In genomic region chr18:74669136-74669798, GRCh38 we compare ENCODE assay signal across 15 cellular contexts.
DNase-seq lines count a peak whose midpoint lies in the region; ATAC-seq and TF ChIP-seq lines count a peak whose summit lies in the region.
"Had no signal": no experiment of that assay in that cellular context is flagged by ENCODE, and none has a peak within 500 bp of the region (broad histone marks: within the 10 kb centered on the region; RNA-seq: fewer than 3 reads in every experiment).

No MANE protein-coding gene starts in this region.

- peaks cover 9% of the 10 kb centered on the region for H3K4me1 Mint-ChIP-seq in T-helper 17 cell
- H3K4me1 Mint-ChIP-seq: CD14-positive monocyte had no signal

- no peaks in the 10 kb centered on the region for H3K27me3 ChIP-seq in tibial nerve

- peaks cover 10% of the 10 kb centered on the region for H3K36me3 Mint-ChIP-seq in T-helper 17 cell (ENCODE audit: low read depth)

- peak overlapping the region; percentile 59 for H3K4me3 Mint-ChIP-seq in T-helper 17 cell
- H3K4me3 Mint-ChIP-seq: CD14-positive monocyte; CD8-positive, alpha-beta T cell had no signal

- no peaks in the 10 kb centered on the region for H3K4me1 ChIP-seq in tibial nerve
- H3K4me1 ChIP-seq: A549 had no signal

- H3K4me3 ChIP-seq in tibial nerve: no peak overlapping the region
- H3K4me3 ChIP-seq: A549, GM23248 had no signal

- DNase-seq in HuH-7.5 (ENCODE audit: low spot score): peak; percentile 6
- DNase-seq in T-helper 17 cell: no peak
- peak; percentile 20 for DNase-seq in kidney tubule cell (ENCODE audit: low spot score)
- DNase-seq in renal cortical epithelial cell (ENCODE audit: low read depth): peak; percentile 51
- DNase-seq in tibial nerve (ENCODE audit: low spot score in 2 of 2): no peak
- DNase-seq in NCI-H82 treated with DMSO at 0.1 percent for 48 hours (lab: John Stamatoyannopoulos, UW; ENCODE audit: unreplicated experiment): no peak
- DNase-seq: CD8-positive, alpha-beta T cell; COR-L47; DND-41; GDM1; GM23248; H7 had no signal

- ATAC-seq in T-helper 17 cell (no peak), GM21786 (IDR thresholded peaks at IDR 0.05; ENCODE audit: unreplicated experiment) (no peak)
- ATAC-seq: A549; CD8-positive, alpha-beta T cell had no signal

- H3K9me3 ChIP-seq in T-helper 17 cell (ENCODE audit: control insufficient read depth, low read length, poor library complexity, severe bottlenecking): no peaks in the 10 kb centered on the region
- H3K9me3 ChIP-seq in tibial nerve: no peaks in the 10 kb centered on the region
- H3K9me3 ChIP-seq: A549 had no signal

- TF ChIP-seq POLR2A in tibial nerve (IDR thresholded peaks at IDR 0.05): no peak

- TF ChIP-seq EP300 in tibial nerve (IDR thresholded peaks at IDR 0.05): no peak

- no peak for TF ChIP-seq CTCF in tibial nerve (IDR thresholded peaks at IDR 0.05)

- H3K27ac Mint-ChIP-seq in T-helper 17 cell: no peak overlapping the region
- H3K27ac Mint-ChIP-seq: CD8-positive, alpha-beta T cell had no signal

- H3K36me3 ChIP-seq in tibial nerve: peaks cover 0 to 37% (median 3%) of the 10 kb centered on the region in 3 donors

- 93 to 94% methylated on average over 8 of the region's 8 CpGs for WGBS in tibial nerve, 2 donors

- no peak overlapping the region for H3K27ac ChIP-seq in tibial nerve
- H3K27ac ChIP-seq: A549, GM23248 had no signal

- H3K27me3 Mint-ChIP-seq in T-helper 17 cell: no peaks in the 10 kb centered on the region

Comparison
In these comparisons a context has a peak if more than half of its experiments do, and no peak if none do; other contexts are left out.
1. DNase-seq: peak in HuH-7.5 (single experiment), kidney tubule cell (single experiment) and renal cortical epithelial cell (single experiment); none in T-helper 17 cell (0 of 3), tibial nerve (0 of 2) and NCI-H82 treated with DMSO at 0.1 percent for 48 hours (single experiment).